In genomic region chr11:1208361-1209261, GRCh38 we compare ENCODE assay signal across 1 cellular context.
TF ChIP-seq lines count a peak whose summit lies in the region.

No MANE protein-coding gene starts in this region.

TF ChIP-seq in SK-N-SH, 30 proteins besides CTCF, POLR2A, EP300 and RAD21 (continued from another document):
- TF ChIP-seq REST (IDR thresholded peaks at IDR 0.05; ENCODE audit: low read depth, low read length) = no peak
- TF ChIP-seq ELF1 (IDR thresholded peaks at IDR 0.05) = no peak
- no peak for TF ChIP-seq IRF3 (IDR thresholded peaks at IDR 0.05; ENCODE audit: low read depth, low read length)
- no peak for TF ChIP-seq SMC3 (IDR thresholded peaks at IDR 0.05; ENCODE audit: low read depth, low read length)
- TF ChIP-seq SIN3A (IDR thresholded peaks at IDR 0.05; ENCODE audit: borderline replicate concordance, low read depth, low read length) = no peak
- TF ChIP-seq RCOR1 (IDR thresholded peaks at IDR 0.05; ENCODE audit: low read length) = no peak
- TF ChIP-seq YY1 (IDR thresholded peaks at IDR 0.05; ENCODE audit: low read depth) = no peak
TF ChIP-seq in SK-N-SH: peak in this region for 0.
